35 cellular contexts compared by ENCODE assay signal in the genomic region with DNA sequence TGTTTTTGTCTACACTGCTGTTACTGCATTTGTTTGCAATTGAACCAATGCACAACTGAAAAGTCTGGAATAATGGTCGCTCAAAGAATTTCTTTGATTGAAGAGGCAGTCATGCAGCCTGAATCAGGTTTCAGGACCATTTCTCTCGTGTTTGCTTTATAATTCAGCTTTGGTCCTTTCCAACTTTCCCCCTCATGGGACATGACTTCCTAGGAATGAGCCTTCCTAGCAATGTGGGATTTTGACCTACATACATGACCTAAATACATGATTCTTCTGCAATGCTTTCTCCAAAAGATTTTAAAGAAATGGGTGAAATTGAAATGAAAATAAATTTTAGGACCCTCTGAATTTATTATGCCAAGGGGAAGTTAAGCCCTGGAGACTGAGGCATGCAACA.
"Had no signal": no experiment of that assay in that cellular context is flagged by ENCODE, and none has a peak within 500 bp of the region (broad histone marks: within the 10 kb centered on the region; RNA-seq: fewer than 3 reads in every experiment).

No MANE protein-coding gene starts in this region.

- H3K9me3 ChIP-seq: adrenal gland, body of pancreas, gastrocnemius medialis had no signal

- H3K36me3 ChIP-seq: adrenal gland, breast epithelium, cardiac muscle cell, gastrocnemius medialis, WERI-Rb-1 had no signal

- DNase-seq: activated B cell treated with CpG ODN at 0.5 μM for 24 hours; activated CD4-positive, alpha-beta T cell treated with anti-CD3 and anti-CD28 coated beads for 48 hours; activated CD4-positive, alpha-beta T cell treated with anti-CD3 and anti-CD28 coated beads, Interleukin-2, amount 50 U/mL, for 1 hour; activated CD4-positive, alpha-beta T cell treated with anti-CD3 and anti-CD28 coated beads, Interleukin-2, amount 50 U/mL, for 48 hours; activated CD8-positive, alpha-beta memory T cell treated with anti-CD3 and anti-CD28 coated beads for 24 hours; activated CD8-positive, alpha-beta T cell treated with anti-CD3 and anti-CD28 coated beads for 36 hours; activated effector memory CD4-positive, alpha-beta T cell treated with Interleukin-2 at 50 U/mL for 16 hours; activated gamma-delta T cell treated with Interleukin-2 at 50 U/mL for 16 hours; activated naive CD4-positive, alpha-beta T cell treated with anti-CD3 and anti-CD28 coated beads, Interleukin-2, amount 50 U/mL, for 16 hours; activated naive CD4-positive, alpha-beta T cell treated with Interleukin-2 at 50 U/mL for 16 hours; activated naive CD8-positive, alpha-beta T cell treated with anti-CD3 and anti-CD28 coated beads for 36 hours; activated naive CD8-positive, alpha-beta T cell treated with anti-CD3 and anti-CD28 coated beads, Interleukin-2, amount 50 U/mL, for 24 hours; activated T-cell treated with anti-CD3 and anti-CD28 coated beads, Interleukin-2, amount 50 U/mL, for 4 hours; adrenal gland; amygdala; aorta; body of pancreas; dorsolateral prefrontal cortex; effector memory CD4-positive, alpha-beta T cell; endodermal cell; foreskin keratinocyte; gastrocnemius medialis; T-helper 1 cell; T-helper 17 cell; T1000; WERI-Rb-1 had no signal

- ATAC-seq: activated CD4-positive, CD25-positive, alpha-beta regulatory T cell treated with anti-CD3 and anti-CD28 coated beads, Interleukin-2, amount 50 U/mL, for 24 hours; activated CD8-positive, alpha-beta T cell treated with anti-CD3 and anti-CD28 coated beads for 36 hours; activated naive CD8-positive, alpha-beta T cell treated with anti-CD3 and anti-CD28 coated beads, Interleukin-2, amount 50 U/mL, for 24 hours; activated T-cell treated with anti-CD3 and anti-CD28 coated beads, Interleukin-2, amount 50 U/mL, for 4 hours; activated T-helper 17 cell treated with anti-CD3 and anti-CD28 coated beads, Interleukin-2, amount 50 U/mL, for 72 hours; body of pancreas; esophagus mucosa; foreskin keratinocyte; gastrocnemius medialis; T-helper 17 cell had no signal

- H3K36me3 Mint-ChIP-seq: activated naive CD8-positive, alpha-beta T cell treated with anti-CD3 and anti-CD28 coated beads for 36 hours had no signal

- H3K4me3 Mint-ChIP-seq: activated B cell treated with CpG ODN at 0.5 μM for 24 hours; activated CD8-positive, alpha-beta T cell treated with anti-CD3 and anti-CD28 coated beads for 36 hours; activated naive CD8-positive, alpha-beta T cell treated with anti-CD3 and anti-CD28 coated beads for 36 hours; activated naive CD8-positive, alpha-beta T cell treated with anti-CD3 and anti-CD28 coated beads, Interleukin-2, amount 50 U/mL, for 24 hours; activated T-cell treated with anti-CD3 and anti-CD28 coated beads, Interleukin-2, amount 50 U/mL, for 4 hours; activated T-helper 17 cell treated with anti-CD3 and anti-CD28 coated beads, Interleukin-2, amount 50 U/mL, for 72 hours; central memory CD8-positive, alpha-beta T cell; dendritic cell treated with granulocyte-macrophage colony-stimulating factor and Interleukin-4, amounts not matched to agents 40 ng/mL and 50 ng/mL, for 4 days; endodermal cell; T-helper 17 cell; T-helper 2 cell treated with Interferon-gamma antibody and Interleukin-4, amounts not matched to agents 5 μg/mL and 100 μg/mL, for 36 hours had no signal

- H3K27ac Mint-ChIP-seq: activated B cell treated with CpG ODN at 0.5 μM for 24 hours; activated CD8-positive, alpha-beta T cell treated with anti-CD3 and anti-CD28 coated beads for 36 hours; activated naive CD8-positive, alpha-beta T cell treated with anti-CD3 and anti-CD28 coated beads for 36 hours; activated naive CD8-positive, alpha-beta T cell treated with anti-CD3 and anti-CD28 coated beads, Interleukin-2, amount 50 U/mL, for 24 hours; activated T-helper 17 cell treated with anti-CD3 and anti-CD28 coated beads, Interleukin-2, amount 50 U/mL, for 72 hours; dendritic cell treated with granulocyte-macrophage colony-stimulating factor and Interleukin-4, amounts not matched to agents 40 ng/mL and 50 ng/mL, for 4 days; endodermal cell; T-helper 17 cell; T-helper 2 cell treated with Interferon-gamma antibody and Interleukin-4, amounts not matched to agents 5 μg/mL and 100 μg/mL, for 36 hours had no signal

- H3K27me3 Mint-ChIP-seq: activated naive CD8-positive, alpha-beta T cell treated with anti-CD3 and anti-CD28 coated beads for 36 hours had no signal

- H3K27ac ChIP-seq: adrenal gland, body of pancreas, breast epithelium, cardiac muscle cell, coronary artery, dorsolateral prefrontal cortex, foreskin keratinocyte, gastrocnemius medialis, WERI-Rb-1 had no signal

- H3K9me3 Mint-ChIP-seq: central memory CD8-positive, alpha-beta T cell had no signal

- H3K4me1 ChIP-seq: adrenal gland, body of pancreas, breast epithelium, gastrocnemius medialis had no signal

- H3K27me3 ChIP-seq: adrenal gland, body of pancreas, breast epithelium, cardiac muscle cell, dorsolateral prefrontal cortex, foreskin keratinocyte, gastrocnemius medialis had no signal

- H3K4me3 ChIP-seq: adrenal gland, body of pancreas, breast epithelium, cardiac muscle cell, coronary artery, dorsolateral prefrontal cortex, gastrocnemius medialis had no signal
